In the genomic region with DNA sequence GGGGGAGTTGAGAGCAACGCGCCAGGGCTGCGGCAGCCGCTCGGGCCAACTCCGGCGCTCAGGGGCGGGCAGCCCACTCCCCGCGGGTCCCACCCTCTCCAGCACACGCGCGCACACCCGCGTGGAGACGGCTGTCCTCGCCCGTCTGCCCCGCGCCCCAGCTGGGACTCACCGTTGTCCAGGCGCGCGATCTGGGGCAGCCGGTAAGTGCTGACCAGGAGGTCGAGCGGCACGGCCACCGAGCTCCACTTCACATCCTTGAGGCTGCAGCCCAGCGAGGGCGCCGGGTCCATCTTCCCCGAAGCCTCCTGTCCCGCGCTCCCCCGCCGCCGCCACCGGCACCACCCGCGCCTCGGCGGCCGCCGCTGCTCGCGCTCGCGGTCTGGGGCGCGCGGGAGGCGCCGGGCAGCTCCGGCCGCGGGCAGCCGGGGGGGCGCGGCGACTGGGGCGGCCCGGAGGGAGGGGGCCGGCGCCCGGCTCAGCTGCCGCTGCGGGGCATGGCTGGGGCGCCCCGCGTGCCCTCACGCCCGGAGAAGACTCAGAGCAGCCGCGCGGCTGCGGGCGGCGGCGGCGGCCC, we compare ENCODE assay signal across 8 cellular contexts. TPM values are rescaled to one million over a fixed set of nuclear protein-coding genes. Genes with fewer than 3 reads are reported as not detected.
DNase-seq lines count a peak whose midpoint lies in the region; ATAC-seq, FAIRE-seq and TF ChIP-seq lines count a peak whose summit lies in the region.

No MANE protein-coding gene starts in this region.

- no peak overlapping the region for H2BK120ac ChIP-seq in mesenchymal stem cell (ENCODE audit: low read depth, low read length)

- H4K20me1 ChIP-seq in SK-N-SH (ENCODE audit: insufficient read depth): no peaks in the 10 kb centered on the region

- TF ChIP-seq RAD21 in SK-N-SH (IDR thresholded peaks at IDR 0.05; ENCODE audit: low read length): no peak

- peak overlapping the region in 1 of 2 experiments; percentile 97 for H3K14ac ChIP-seq in mesenchymal stem cell (ENCODE audit: low read length in 2 of 2)

- H2AK5ac ChIP-seq in mesenchymal stem cell (ENCODE audit: low read length, severe bottlenecking): no peak overlapping the region

- H3K23ac ChIP-seq in mesenchymal stem cell (ENCODE audit: low read length in 2 of 2): peak overlapping the region in 1 of 2 experiments; percentile 83

- H2AFZ ChIP-seq in SK-N-SH (ENCODE audit: low read depth) (peak overlapping the region; percentile 83), mesenchymal stem cell (ENCODE audit: low read depth, low read length) (peak overlapping the region; percentile 87)

- no peaks in the 10 kb centered on the region for H3K4me1 ChIP-seq in Caco-2
- peaks cover 0 to 20% of the 10 kb centered on the region in 2 experiments; a peak in 2 of 4 replicates for H3K4me1 ChIP-seq in SK-N-SH (ENCODE audit: control insufficient read depth in 1 of 2, insufficient read depth in 2 of 2, low read depth in 1 of 2, low read length in 1 of 2)
- H3K4me1 ChIP-seq in effector memory CD4-positive, alpha-beta T cell (ENCODE audit: control insufficient read depth, insufficient read depth, low read length, poor library complexity, severe bottlenecking): peaks cover 19% of the 10 kb centered on the region
- H3K4me1 ChIP-seq in mesenchymal stem cell (ENCODE audit: control insufficient read depth, insufficient read depth, low read depth, low read length): peaks cover 7% of the 10 kb centered on the region
- H3K4me1 ChIP-seq in urinary bladder (ENCODE audit: insufficient read depth): no peaks in the 10 kb centered on the region

- H3K9me3 Mint-ChIP-seq in Caco-2 (ENCODE audit: unreplicated experiment): no peaks in the 10 kb centered on the region

- no peaks in the 10 kb centered on the region for H3K36me3 Mint-ChIP-seq in Caco-2 (ENCODE audit: insufficient read depth, unreplicated experiment)

- peak overlapping the region; percentile 53 for H4K91ac ChIP-seq in mesenchymal stem cell (ENCODE audit: low read length)

- H3K4me3 Mint-ChIP-seq in Caco-2 (ENCODE audit: unreplicated experiment): peak overlapping the region; percentile 81

- no peak overlapping the region for H4K8ac ChIP-seq in mesenchymal stem cell (ENCODE audit: low read length)

- peaks cover 19% of the 10 kb centered on the region for H3K79me2 ChIP-seq in SK-N-SH (ENCODE audit: insufficient read depth)

- WGBS in SK-N-SH (ENCODE audit: low lambda C conversion rate): 0% methylated on average over 12 of the region's 81 CpGs
- WGBS in mesenchymal stem cell: under 1% methylated on average over 53 of the region's 81 CpGs
- WGBS in urinary bladder: under 1% methylated on average over 80 of the region's 81 CpGs

- no peaks in the 10 kb centered on the region for H3K36me3 ChIP-seq in Caco-2 (ENCODE audit: control insufficient read depth, insufficient read depth, low read length)
- no peaks in the 10 kb centered on the region for H3K36me3 ChIP-seq in SK-N-SH (replicated peaks in 1 of 2; ENCODE audit: control insufficient read depth in 1 of 2, insufficient read depth in 2 of 2, low read length in 1 of 2)
- H3K36me3 ChIP-seq in effector memory CD4-positive, alpha-beta T cell (ENCODE audit: control insufficient read depth, insufficient read depth, low read length): no peaks in the 10 kb centered on the region
- H3K36me3 ChIP-seq in mesenchymal stem cell (ENCODE audit: control insufficient read depth in 1 of 2, insufficient read depth in 2 of 2, low read depth in 1 of 2, low read length in 2 of 2): no peaks in the 10 kb centered on the region
- H3K36me3 ChIP-seq in urinary bladder (ENCODE audit: insufficient read depth): no peaks in the 10 kb centered on the region

- H3K79me1 ChIP-seq in mesenchymal stem cell (replicated peaks; ENCODE audit: low read length, poor library complexity, severe bottlenecking): peaks cover 8% of the 10 kb centered on the region

- no peak for TF ChIP-seq POLR2A in H54 (IDR thresholded peaks at IDR 0.05; ENCODE audit: low read depth, low read length)

- H3K27ac ChIP-seq in SK-N-SH (ENCODE audit: low read depth in 2 of 2, low read length in 1 of 2) (peak overlapping the region; percentile 63 to 81; a peak in 3 of 4 replicates), mesenchymal stem cell (ENCODE audit: low read length, poor library complexity, severe bottlenecking) (no peak overlapping the region), urinary bladder (ENCODE audit: low read depth) (peak overlapping the region; percentile 82)
- no peak overlapping the region for H3K27ac ChIP-seq in effector memory CD4-positive, alpha-beta T cell (ENCODE audit: insufficient read depth, low read length, poor library complexity, severe bottlenecking)

- no peak for FAIRE-seq in H54 (lab: Jason Lieb, UNC)

- POLR2A ChIA-PET in Caco-2 (lab: Charles Lee): interaction anchor here (0.7 to 1.2 kb wide), 2 partner anchors 47 to 181 kb away, joined by 3 to 10 read pairs; no protein-coding TSS in a partner anchor
- POLR2A ChIA-PET in SK-N-SH (lab: Yijun Ruan, JAX): interaction anchor here (0.5 to 1.9 kb wide), 5 partner anchors 13 to 261 kb away, joined by 3 to 7 read pairs (median 4); no protein-coding TSS in a partner anchor

- H3K9me3 ChIP-seq in Caco-2 (no peaks in the 10 kb centered on the region), SK-N-SH (no peaks in the 10 kb centered on the region), mesenchymal stem cell (ENCODE audit: control insufficient read depth, low read length) (no peaks in the 10 kb centered on the region)
- H3K9me3 ChIP-seq in effector memory CD4-positive, alpha-beta T cell (ENCODE audit: control insufficient read depth, low read length): no peaks in the 10 kb centered on the region

- peaks cover 4% of the 10 kb centered on the region for H3K27me3 Mint-ChIP-seq in Caco-2 (ENCODE audit: insufficient read depth, unreplicated experiment)

- H2BK5ac ChIP-seq in mesenchymal stem cell (ENCODE audit: low read depth, low read length, poor library complexity, severe bottlenecking): no peak overlapping the region

- no TSS peak for BruUV-seq in Caco-2 (replicated peaks; lab: Mats Ljungman, UMichigan)

- no peak for TF ChIP-seq EP300 in SK-N-SH (IDR thresholded peaks at IDR 0.05; ENCODE audit: borderline replicate concordance in 1 of 2, low read depth in 1 of 2, low read length in 1 of 2)

- H2BK12ac ChIP-seq in mesenchymal stem cell (ENCODE audit: low read length in 2 of 2): peak overlapping the region in 1 of 2 experiments; percentile 93

- H3K4me1 Mint-ChIP-seq in Caco-2 (ENCODE audit: low read depth, unreplicated experiment): no peaks in the 10 kb centered on the region

- H2BK15ac ChIP-seq in mesenchymal stem cell (ENCODE audit: low read depth, poor library complexity, severe bottlenecking): peak overlapping the region; percentile 45

- CTCF ChIA-PET in Caco-2 (lab: Charles Lee) (interaction anchor here (0.6 to 1.6 kb wide), 9 partner anchors 11 to 1542 kb away, joined by 3 to 22 read pairs (median 4); no protein-coding TSS in a partner anchor), SK-N-SH (lab: Yijun Ruan, JAX) (interaction anchor here (0.6 to 6.5 kb wide), 42 partner anchors 8 to 312 kb away, joined by 3 to 99 read pairs (median 6); no protein-coding TSS in a partner anchor)

- H3K9me2 ChIP-seq in SK-N-SH: no peaks in the 10 kb centered on the region

- peak overlapping the region; percentile 64 for H3K9ac ChIP-seq in SK-N-SH
- H3K9ac ChIP-seq in mesenchymal stem cell (ENCODE audit: low read length): peak overlapping the region; percentile 60

- peaks cover 4% of the 10 kb centered on the region for H3F3A ChIP-seq in SK-N-SH (replicated peaks; ENCODE audit: insufficient read depth)

- peak overlapping the region in 1 of 2 experiments; percentile 86 for H3K4ac ChIP-seq in mesenchymal stem cell (ENCODE audit: low read depth in 1 of 2, low read length in 2 of 2)

- no peak for ATAC-seq in GM18909 (IDR thresholded peaks at IDR 0.05; ENCODE audit: poor library complexity, unreplicated experiment)

- TF ChIP-seq CTCF in Caco-2 (IDR thresholded peaks at IDR 0.05; ENCODE audit: insufficient read depth in 1 of 2, low read depth in 1 of 2, low read length in 1 of 2, severe bottlenecking in 1 of 2, unreplicated experiment in 1 of 2): no peak
- TF ChIP-seq CTCF in SK-N-SH (IDR thresholded peaks at IDR 0.05): no peak

- H3K18ac ChIP-seq in mesenchymal stem cell (ENCODE audit: low read depth in 1 of 2, low read length in 2 of 2): peak overlapping the region; percentile 52 to 92

- H3K27me3 ChIP-seq in Caco-2 (replicated peaks; ENCODE audit: control insufficient read depth, insufficient read depth, low read length): no peaks in the 10 kb centered on the region
- no peaks in the 10 kb centered on the region for H3K27me3 ChIP-seq in SK-N-SH (ENCODE audit: insufficient read depth)
- H3K27me3 ChIP-seq in effector memory CD4-positive, alpha-beta T cell (replicated peaks; ENCODE audit: control insufficient read depth, insufficient read depth, low read length, poor library complexity, severe bottlenecking): peaks cover 10% of the 10 kb centered on the region
- peaks cover 0 to 4% of the 10 kb centered on the region in 2 experiments for H3K27me3 ChIP-seq in mesenchymal stem cell (ENCODE audit: control insufficient read depth in 1 of 2, insufficient read depth in 1 of 2, low read length in 2 of 2)

- H3K4me3 ChIP-seq in Caco-2 (ENCODE audit: low read depth, low read length) (peak overlapping the region; percentile 44), SK-N-SH (ENCODE audit: low read depth in 2 of 2, low read length in 1 of 2) (peak overlapping the region; percentile 83 to 86), mesenchymal stem cell (ENCODE audit: insufficient read depth in 1 of 2, low read depth in 1 of 2, low read length in 2 of 2) (peak overlapping the region; percentile 84 to 89), urinary bladder (ENCODE audit: low read depth, low read length) (peak overlapping the region; percentile 94)
- peak overlapping the region; percentile 45 for H3K4me3 ChIP-seq in effector memory CD4-positive, alpha-beta T cell (ENCODE audit: insufficient read depth, low read depth, low read length, poor library complexity, severe bottlenecking)

- peak overlapping the region; percentile 85 for H3K4me2 ChIP-seq in SK-N-SH
- H3K4me2 ChIP-seq in mesenchymal stem cell (ENCODE audit: low read length, poor library complexity, severe bottlenecking): peak overlapping the region; percentile 80

- intact Hi-C loops in Caco-2 (cut with micrococcal nuclease; ENCODE audit: unreplicated experiment): loop anchor here (2.0 kb wide), 2 partner anchors 79 to 181 kb away; no protein-coding TSS in a partner anchor

- H3K27ac Mint-ChIP-seq in Caco-2 (ENCODE audit: unreplicated experiment): no peak overlapping the region

- DNase-seq in Caco-2 (peak in 1 of 2 experiments; percentile 4), H54 (ENCODE audit: insufficient read length, low spot score) (peak; percentile 9), SK-N-SH (no peak), mesenchymal stem cell (peak; percentile 55), 8988T (no peak)
- DNase-seq in effector memory CD4-positive, alpha-beta T cell: no peak

TF ChIP-seq in SK-N-SH, 30 proteins besides CTCF, POLR2A, EP300 and RAD21 (continues in another document):
- no peak for TF ChIP-seq NFIC (IDR thresholded peaks at IDR 0.05; ENCODE audit: borderline replicate concordance)

RNA-seq across cellular contexts. Expression of gene GAREM1, which starts 0.5 kb away (rescaled TPM):
- total RNA-seq in Caco-2 (2022) (0.50 and 0.51 TPM in 2 replicates), urinary bladder (15.9 TPM)
- polyA plus RNA-seq in SK-N-SH (2012; rRNA removed) (2.8 and 3.3 TPM in 2 replicates), urinary bladder (3.8 TPM)
- polyA plus RNA-seq in SK-N-SH (2012; cell fraction: cytosol; rRNA removed): 2.0 and 2.9 TPM in 2 replicates
- polyA plus RNA-seq in SK-N-SH (2012; cell fraction: nucleus; rRNA removed): 3.3 and 3.7 TPM in 2 replicates
- 4.6 TPM for polyA plus RNA-seq in mesenchymal stem cell (2013, experiment 1 of 2)
- 4.8 TPM for polyA plus RNA-seq in mesenchymal stem cell (2013, experiment 2 of 2)

Comparison
In these comparisons a context has a peak if more than half of its experiments do, and no peak if none do; other contexts are left out.
1. DNase-seq: peak in H54 (single experiment) and mesenchymal stem cell (single experiment); none in SK-N-SH (single experiment), effector memory CD4-positive, alpha-beta T cell (0 of 3) and 8988T (single experiment).
2. H3K4me3 ChIP-seq: peak in every context shown above with its lines; median percentile 94 in urinary bladder; 86 in mesenchymal stem cell; 84 in SK-N-SH; 45 in effector memory CD4-positive, alpha-beta T cell; 44 in Caco-2.
3. H3K27ac ChIP-seq: peak in SK-N-SH (2 of 2) and urinary bladder (single experiment); none in effector memory CD4-positive, alpha-beta T cell (single experiment) and mesenchymal stem cell (single experiment).
4. RNA of gene GAREM1, which starts 0.5 kb away (total RNA-seq): 15.9 TPM in urinary bladder (single experiment); 0.50 to 0.51 TPM in Caco-2; every median in the first group is over 10 times any median in the second.